In the genomic region with DNA sequence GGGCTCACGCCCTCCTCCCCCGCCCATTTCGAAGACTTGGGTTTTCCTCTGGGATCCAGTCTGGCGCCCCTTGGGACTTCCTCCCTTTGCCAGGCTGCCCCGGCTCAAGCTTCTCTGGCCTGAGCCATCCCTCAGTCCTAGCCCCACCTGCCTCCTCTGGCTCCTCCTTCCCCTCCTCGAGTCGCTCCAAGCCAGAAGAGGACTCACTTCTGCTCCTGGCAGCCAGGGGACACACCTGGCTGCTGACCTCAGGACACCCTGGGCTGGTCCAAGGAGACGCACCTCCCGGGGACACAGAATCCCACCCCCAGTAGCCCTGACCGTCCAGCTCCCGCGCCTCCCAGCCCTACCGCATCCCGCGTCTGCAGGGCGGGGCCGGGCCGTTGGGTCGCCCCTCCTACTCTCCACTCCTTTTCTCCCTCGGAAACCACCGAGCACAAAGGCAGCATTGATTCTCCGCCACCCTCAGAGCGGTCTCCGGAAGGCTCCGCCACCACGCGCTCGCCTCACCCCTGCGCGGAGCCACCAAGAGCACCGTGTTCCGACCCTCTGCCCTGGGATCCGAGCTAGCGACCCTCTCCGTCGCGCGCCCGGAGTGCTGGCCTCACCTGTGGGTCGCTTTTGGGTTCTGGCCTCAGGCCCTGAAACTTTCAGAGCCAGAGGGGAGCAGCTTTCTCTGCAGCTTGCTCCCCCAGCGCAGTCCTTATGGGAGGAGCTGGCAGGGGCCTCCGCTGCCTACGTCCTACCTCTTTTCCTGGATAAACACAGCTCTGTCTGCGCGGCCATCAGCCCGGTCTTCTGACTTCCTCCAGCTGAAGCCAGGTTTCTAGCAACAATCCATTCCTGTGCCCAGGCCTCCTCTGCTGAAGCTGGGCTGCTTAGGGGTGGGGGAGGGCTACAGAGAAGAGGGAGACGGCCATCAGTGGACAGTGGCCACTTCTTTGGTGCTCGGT, we compare ENCODE assay signal across 1 cellular context.
TF ChIP-seq lines count a peak whose summit lies in the region.

Gene C2CD4D (minus strand): TSS at position 364 of the 953 bp plus-strand sequence. CDS start 831 bp downstream, outside the sequence.

TF ChIP-seq in HepG2, 621 proteins besides CTCF, POLR2A, EP300 and RAD21 (continued from another document and continues in another):
- TF ChIP-seq, protein P1, sequence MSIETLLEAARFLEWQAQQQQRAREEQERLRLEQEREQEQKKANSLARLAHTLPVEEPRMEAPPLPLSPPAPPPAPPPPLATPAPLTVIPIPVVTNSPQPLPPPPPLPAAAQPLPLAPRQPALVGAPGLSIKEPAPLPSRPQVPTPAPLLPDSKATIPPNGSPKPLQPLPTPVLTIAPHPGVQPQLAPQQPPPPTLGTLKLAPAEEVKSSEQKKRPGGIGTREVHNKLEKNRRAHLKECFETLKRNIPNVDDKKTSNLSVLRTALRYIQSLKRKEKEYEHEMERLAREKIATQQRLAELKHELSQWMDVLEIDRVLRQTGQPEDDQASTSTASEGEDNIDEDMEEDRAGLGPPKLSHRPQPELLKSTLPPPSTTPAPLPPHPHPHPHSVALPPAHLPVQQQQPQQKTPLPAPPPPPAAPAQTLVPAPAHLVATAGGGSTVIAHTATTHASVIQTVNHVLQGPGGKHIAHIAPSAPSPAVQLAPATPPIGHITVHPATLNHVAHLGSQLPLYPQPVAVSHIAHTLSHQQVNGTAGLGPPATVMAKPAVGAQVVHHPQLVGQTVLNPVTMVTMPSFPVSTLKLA (IDR thresholded peaks at IDR 0.05): no peak
- TF ChIP-seq GABPB1 (CRISPR knock-in tag; IDR thresholded peaks at IDR 0.05): peak; percentile 69
- no peak for TF ChIP-seq ZNF678 (CRISPR knock-in tag; IDR thresholded peaks at IDR 0.05)
- TF ChIP-seq ATF7-NPFF (CRISPR knock-in tag; IDR thresholded peaks at IDR 0.05; ENCODE audit: low read depth): no peak
- no peak for TF ChIP-seq SRSF1 (optimal IDR thresholded peaks at IDR 0.05; ENCODE audit: low read depth, low read length)
- 0 out of 2 replicates have a peak, but pooled peaks have one; percentile 27 for TF ChIP-seq ZBTB7A (CRISPR knock-in tag; IDR thresholded peaks at IDR 0.05)
- TF ChIP-seq ZC3H13 (CRISPR knock-in tag; IDR thresholded peaks at IDR 0.05): no peak
- no peak for TF ChIP-seq TAF15 (IDR thresholded peaks at IDR 0.05; ENCODE audit: low read depth, low read length, poor library complexity, severe bottlenecking)
- TF ChIP-seq, protein P2, sequence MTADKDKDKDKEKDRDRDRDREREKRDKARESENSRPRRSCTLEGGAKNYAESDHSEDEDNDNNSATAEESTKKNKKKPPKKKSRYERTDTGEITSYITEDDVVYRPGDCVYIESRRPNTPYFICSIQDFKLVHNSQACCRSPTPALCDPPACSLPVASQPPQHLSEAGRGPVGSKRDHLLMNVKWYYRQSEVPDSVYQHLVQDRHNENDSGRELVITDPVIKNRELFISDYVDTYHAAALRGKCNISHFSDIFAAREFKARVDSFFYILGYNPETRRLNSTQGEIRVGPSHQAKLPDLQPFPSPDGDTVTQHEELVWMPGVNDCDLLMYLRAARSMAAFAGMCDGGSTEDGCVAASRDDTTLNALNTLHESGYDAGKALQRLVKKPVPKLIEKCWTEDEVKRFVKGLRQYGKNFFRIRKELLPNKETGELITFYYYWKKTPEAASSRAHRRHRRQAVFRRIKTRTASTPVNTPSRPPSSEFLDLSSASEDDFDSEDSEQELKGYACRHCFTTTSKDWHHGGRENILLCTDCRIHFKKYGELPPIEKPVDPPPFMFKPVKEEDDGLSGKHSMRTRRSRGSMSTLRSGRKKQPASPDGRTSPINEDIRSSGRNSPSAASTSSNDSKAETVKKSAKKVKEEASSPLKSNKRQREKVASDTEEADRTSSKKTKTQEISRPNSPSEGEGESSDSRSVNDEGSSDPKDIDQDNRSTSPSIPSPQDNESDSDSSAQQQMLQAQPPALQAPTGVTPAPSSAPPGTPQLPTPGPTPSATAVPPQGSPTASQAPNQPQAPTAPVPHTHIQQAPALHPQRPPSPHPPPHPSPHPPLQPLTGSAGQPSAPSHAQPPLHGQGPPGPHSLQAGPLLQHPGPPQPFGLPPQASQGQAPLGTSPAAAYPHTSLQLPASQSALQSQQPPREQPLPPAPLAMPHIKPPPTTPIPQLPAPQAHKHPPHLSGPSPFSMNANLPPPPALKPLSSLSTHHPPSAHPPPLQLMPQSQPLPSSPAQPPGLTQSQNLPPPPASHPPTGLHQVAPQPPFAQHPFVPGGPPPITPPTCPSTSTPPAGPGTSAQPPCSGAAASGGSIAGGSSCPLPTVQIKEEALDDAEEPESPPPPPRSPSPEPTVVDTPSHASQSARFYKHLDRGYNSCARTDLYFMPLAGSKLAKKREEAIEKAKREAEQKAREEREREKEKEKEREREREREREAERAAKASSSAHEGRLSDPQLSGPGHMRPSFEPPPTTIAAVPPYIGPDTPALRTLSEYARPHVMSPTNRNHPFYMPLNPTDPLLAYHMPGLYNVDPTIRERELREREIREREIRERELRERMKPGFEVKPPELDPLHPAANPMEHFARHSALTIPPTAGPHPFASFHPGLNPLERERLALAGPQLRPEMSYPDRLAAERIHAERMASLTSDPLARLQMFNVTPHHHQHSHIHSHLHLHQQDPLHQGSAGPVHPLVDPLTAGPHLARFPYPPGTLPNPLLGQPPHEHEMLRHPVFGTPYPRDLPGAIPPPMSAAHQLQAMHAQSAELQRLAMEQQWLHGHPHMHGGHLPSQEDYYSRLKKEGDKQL (CRISPR knock-in tag; IDR thresholded peaks at IDR 0.05; ENCODE audit: low read depth): no peak
- TF ChIP-seq ETV5 (CRISPR knock-in tag; IDR thresholded peaks at IDR 0.05; ENCODE audit: borderline replicate concordance): peak; percentile 70; the same call in 1 of the 2 replicates
- no peak for TF ChIP-seq ZBTB43 (CRISPR knock-in tag; conservative IDR thresholded peaks at IDR 0.05)
- TF ChIP-seq HNF4A (CRISPR knock-in tag; IDR thresholded peaks at IDR 0.05): no peak
- no peak for TF ChIP-seq KDM6A (CRISPR knock-in tag; IDR thresholded peaks at IDR 0.05; ENCODE audit: low read depth)
- TF ChIP-seq GTF2F1 (IDR thresholded peaks at IDR 0.05; ENCODE audit: low read length): no peak
- no peak for TF ChIP-seq MBNL3 (CRISPR knock-in tag; conservative IDR thresholded peaks at IDR 0.05)
- no peak for TF ChIP-seq SP1 (IDR thresholded peaks at IDR 0.05)
- no peak for TF ChIP-seq SP1 (CRISPR knock-in tag; IDR thresholded peaks at IDR 0.05)
- TF ChIP-seq SMAD9 (CRISPR knock-in tag; IDR thresholded peaks at IDR 0.05): no peak
- TF ChIP-seq ZFP62 (CRISPR knock-in tag; IDR thresholded peaks at IDR 0.05): no peak
- 0 out of 2 replicates have a peak, but pooled peaks have one; percentile 15 for TF ChIP-seq ZNF501 (CRISPR knock-in tag; IDR thresholded peaks at IDR 0.05)
- TF ChIP-seq ZNF224 (CRISPR knock-in tag; IDR thresholded peaks at IDR 0.05): peak; percentile 37; the same call in 1 of the 2 replicates
- TF ChIP-seq, protein P3, sequence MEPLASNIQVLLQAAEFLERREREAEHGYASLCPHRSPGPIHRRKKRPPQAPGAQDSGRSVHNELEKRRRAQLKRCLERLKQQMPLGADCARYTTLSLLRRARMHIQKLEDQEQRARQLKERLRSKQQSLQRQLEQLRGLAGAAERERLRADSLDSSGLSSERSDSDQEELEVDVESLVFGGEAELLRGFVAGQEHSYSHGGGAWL (CRISPR knock-in tag; IDR thresholded peaks at IDR 0.05): no peak
- no peak for TF ChIP-seq ZNF451 (CRISPR knock-in tag; IDR thresholded peaks at IDR 0.05)
- TF ChIP-seq ZNF547 (CRISPR knock-in tag; IDR thresholded peaks at IDR 0.05): no peak
- TF ChIP-seq YEATS2 (CRISPR knock-in tag; IDR thresholded peaks at IDR 0.05; ENCODE audit: borderline replicate concordance): peak; percentile 40; the same call in 1 of the 2 replicates
- no peak for TF ChIP-seq ZNF616 (CRISPR knock-in tag; IDR thresholded peaks at IDR 0.05; ENCODE audit: low read depth)
- TF ChIP-seq KLF15 (CRISPR knock-in tag; IDR thresholded peaks at IDR 0.05; ENCODE audit: borderline replicate concordance): no peak
- TF ChIP-seq MTA1 (CRISPR knock-in tag; IDR thresholded peaks at IDR 0.05; ENCODE audit: borderline replicate concordance): 0 out of 2 replicates have a peak, but pooled peaks have one; percentile 44
- no peak for TF ChIP-seq MED1 (CRISPR knock-in tag; IDR thresholded peaks at IDR 0.05)
- TF ChIP-seq MAF1 (CRISPR knock-in tag; IDR thresholded peaks at IDR 0.05; ENCODE audit: borderline replicate concordance): no peak
- TF ChIP-seq, protein P4, sequence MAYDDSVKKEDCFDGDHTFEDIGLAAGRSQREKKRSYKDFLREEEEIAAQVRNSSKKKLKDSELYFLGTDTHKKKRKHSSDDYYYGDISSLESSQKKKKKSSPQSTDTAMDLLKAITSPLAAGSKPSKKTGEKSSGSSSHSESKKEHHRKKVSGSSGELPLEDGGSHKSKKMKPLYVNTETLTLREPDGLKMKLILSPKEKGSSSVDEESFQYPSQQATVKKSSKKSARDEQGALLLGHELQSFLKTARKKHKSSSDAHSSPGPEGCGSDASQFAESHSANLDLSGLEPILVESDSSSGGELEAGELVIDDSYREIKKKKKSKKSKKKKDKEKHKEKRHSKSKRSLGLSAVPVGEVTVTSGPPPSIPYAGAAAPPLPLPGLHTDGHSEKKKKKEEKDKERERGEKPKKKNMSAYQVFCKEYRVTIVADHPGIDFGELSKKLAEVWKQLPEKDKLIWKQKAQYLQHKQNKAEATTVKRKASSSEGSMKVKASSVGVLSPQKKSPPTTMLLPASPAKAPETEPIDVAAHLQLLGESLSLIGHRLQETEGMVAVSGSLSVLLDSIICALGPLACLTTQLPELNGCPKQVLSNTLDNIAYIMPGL (CRISPR knock-in tag; IDR thresholded peaks at IDR 0.05; ENCODE audit: borderline replicate concordance in 1 of 2, low read depth in 1 of 2): peak in 1 of 2 experiments; percentile 25; a peak in 1 of 4 replicates
- no peak for TF ChIP-seq ZNF569 (CRISPR knock-in tag; IDR thresholded peaks at IDR 0.05; ENCODE audit: borderline replicate concordance)
- TF ChIP-seq ZBTB33 (CRISPR knock-in tag; IDR thresholded peaks at IDR 0.05): peak; percentile 68
- no peak for TF ChIP-seq ZNF274 (CRISPR knock-in tag; IDR thresholded peaks at IDR 0.05)
- peak; percentile 19; the same call in 1 of the 2 replicates for TF ChIP-seq ZNF331 (CRISPR knock-in tag; IDR thresholded peaks at IDR 0.05)
- TF ChIP-seq SNAI1 (CRISPR knock-in tag; IDR thresholded peaks at IDR 0.05; ENCODE audit: borderline replicate concordance): no peak
- TF ChIP-seq ZFX (CRISPR knock-in tag; IDR thresholded peaks at IDR 0.05; ENCODE audit: low read depth): peak; percentile 53; the same call in 1 of the 2 replicates
- TF ChIP-seq CC2D1A (CRISPR knock-in tag; IDR thresholded peaks at IDR 0.05): no peak
- no peak for TF ChIP-seq ZBTB3 (CRISPR knock-in tag; IDR thresholded peaks at IDR 0.05; ENCODE audit: borderline replicate concordance, low read depth)
- TF ChIP-seq ZNF609 (CRISPR knock-in tag; IDR thresholded peaks at IDR 0.05; ENCODE audit: borderline replicate concordance): no peak
- no peak for TF ChIP-seq YEATS4 (CRISPR knock-in tag; IDR thresholded peaks at IDR 0.05; ENCODE audit: borderline replicate concordance)
- no peak for TF ChIP-seq ZNF207 (IDR thresholded peaks at IDR 0.05; ENCODE audit: borderline replicate concordance)
- TF ChIP-seq SAP130 (CRISPR knock-in tag; IDR thresholded peaks at IDR 0.05; ENCODE audit: low read depth): peak; percentile 41; the same call in 1 of the 2 replicates
